In the genomic region with DNA sequence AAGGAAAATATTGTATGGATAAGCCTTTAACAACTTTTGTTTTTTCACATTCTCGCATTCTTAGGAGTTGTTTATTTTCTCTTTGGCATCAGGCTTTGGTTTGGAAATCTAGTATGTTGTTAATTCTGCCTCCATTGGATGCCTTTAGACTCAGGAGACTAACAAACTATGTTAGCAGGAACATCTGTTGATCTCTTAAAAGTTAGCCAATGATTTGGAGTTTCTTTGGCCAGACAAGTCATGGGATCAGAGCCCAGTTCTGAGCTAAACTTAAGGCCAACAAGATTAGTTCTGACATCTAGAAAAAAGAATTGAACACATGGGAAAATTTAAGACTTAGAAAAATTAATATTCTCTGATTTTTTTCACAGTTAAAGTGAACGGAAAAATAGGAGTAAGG, we compare ENCODE assay signal across 19 cellular contexts. TPM values are rescaled to one million over a fixed set of nuclear protein-coding genes. Genes with fewer than 3 reads are reported as not detected.
A peak's percentile ranks its signal among the peaks of the same experiment; 100 is the strongest.
DNase-seq lines count a peak whose midpoint lies in the region; ATAC-seq, FAIRE-seq and TF ChIP-seq lines count a peak whose summit lies in the region.
"Had no signal": no experiment of that assay in that cellular context is flagged by ENCODE, and none has a peak within 500 bp of the region (broad histone marks: within the 10 kb centered on the region; RNA-seq: fewer than 3 reads in every experiment).

No MANE protein-coding gene starts in this region.

- no peaks in the 10 kb centered on the region for H3K9me3 Mint-ChIP-seq in astrocyte (ENCODE audit: unreplicated experiment)
- H3K9me3 Mint-ChIP-seq in natural killer cell = no peaks in the 10 kb centered on the region

- intact Hi-C loops in sciatic nerve (cut with DNase I) (no loop called here), natural killer cell (cut with micrococcal nuclease) (no loop called here)

- CTCF ChIA-PET in GM10248 (lab: Yijun Ruan, JAX) = interaction anchor here (0.9 to 3.1 kb wide), 2 partner anchors 11 to 276 kb away, joined by 3 to 15 read pairs; no protein-coding TSS in a partner anchor

- H3K79me2 ChIP-seq in astrocyte (ENCODE audit: insufficient read depth, low read length) = no peaks in the 10 kb centered on the region

- H3K27me3 ChIP-seq in astrocyte (ENCODE audit: insufficient read depth, low read length) (no peaks in the 10 kb centered on the region), gastroesophageal sphincter (no peaks in the 10 kb centered on the region)
- H3K27me3 ChIP-seq: stomach, upper lobe of right lung had no signal

- no peak overlapping the region for H3K27ac Mint-ChIP-seq in astrocyte (ENCODE audit: unreplicated experiment)
- no peak overlapping the region for H3K27ac Mint-ChIP-seq in natural killer cell

- H3K4me2 ChIP-seq in astrocyte (ENCODE audit: low read length) = no peak overlapping the region

- H3K27ac ChIP-seq in astrocyte (ENCODE audit: low read depth, low read length) (no peak overlapping the region), gastroesophageal sphincter (no peak overlapping the region)
- H3K27ac ChIP-seq: stomach, upper lobe of right lung had no signal

- H2AFZ ChIP-seq in astrocyte (ENCODE audit: low read depth, low read length) = no peak overlapping the region

- no peak overlapping the region for H3K4me3 Mint-ChIP-seq in astrocyte (ENCODE audit: unreplicated experiment)
- no peak overlapping the region for H3K4me3 Mint-ChIP-seq in natural killer cell

- no peaks in the 10 kb centered on the region for H3K9me3 ChIP-seq in astrocyte (ENCODE audit: insufficient read depth, low read depth, low read length)
- H3K9me3 ChIP-seq in gastroesophageal sphincter = no peaks in the 10 kb centered on the region
- H3K9me3 ChIP-seq: stomach, upper lobe of right lung had no signal

- H3K36me3 ChIP-seq in astrocyte (ENCODE audit: insufficient read depth, low read length) (no peaks in the 10 kb centered on the region), gastroesophageal sphincter (no peaks in the 10 kb centered on the region)
- H3K36me3 ChIP-seq: stomach, upper lobe of right lung had no signal

- TF ChIP-seq CTCF in AG10803 (conservative IDR thresholded peaks at IDR 0.05; ENCODE audit: low read length) = no peak
- TF ChIP-seq CTCF in astrocyte (IDR thresholded peaks at IDR 0.05; ENCODE audit: insufficient read depth, low read depth, low read length) = no peak
- no peak for TF ChIP-seq CTCF in gastroesophageal sphincter (IDR thresholded peaks at IDR 0.05)
- no peak for TF ChIP-seq CTCF in GM10248 (IDR thresholded peaks at IDR 0.05; ENCODE audit: control extremely low read depth, extremely low read depth, low read depth, missing control alignments)
- TF ChIP-seq CTCF in natural killer cell (IDR thresholded peaks at IDR 0.05) = no peak

- no peak for TF ChIP-seq EP300 in gastroesophageal sphincter (IDR thresholded peaks at IDR 0.05)

- H3K9ac ChIP-seq in astrocyte (ENCODE audit: low read length) = no peak overlapping the region

- H3K36me3 Mint-ChIP-seq in astrocyte (ENCODE audit: low read depth, unreplicated experiment) (no peaks in the 10 kb centered on the region), natural killer cell (no peaks in the 10 kb centered on the region)

- H3K27me3 Mint-ChIP-seq in astrocyte (ENCODE audit: low read depth, unreplicated experiment) = no peaks in the 10 kb centered on the region
- H3K27me3 Mint-ChIP-seq in natural killer cell (ENCODE audit: low read depth in 2 of 2) = peaks cover 12 to 20% of the 10 kb centered on the region in 2 donors

- POLR2A ChIA-PET in GM10248 (lab: Yijun Ruan, JAX) = no interaction called here

- H3K4me3 ChIP-seq in AG10803 (ENCODE audit: low read length) (no peak overlapping the region), astrocyte (ENCODE audit: insufficient read depth, low read depth, low read length) (no peak overlapping the region), gastroesophageal sphincter (no peak overlapping the region)
- H3K4me3 ChIP-seq: stomach, upper lobe of right lung had no signal

- WGBS in gastroesophageal sphincter (ENCODE audit: low coverage in 1 of 2), 2 donors = 51 to 61% methylated on average over 2 of the region's 2 CpGs

- DNase-seq in AG10803 (ENCODE audit: low read depth) (peak; percentile 94), astrocyte (ENCODE audit: low read depth) (peak; percentile 18), sciatic nerve (ENCODE audit: low spot score) (no peak), GM10248 (ENCODE audit: extremely low spot score) (no peak), natural killer cell (no peak), urothelium cell line (ENCODE audit: low spot score) (no peak)
- DNase-seq: activated gamma-delta T cell treated with Interleukin-2 at 50 U/mL for 16 hours; amygdala; cerebellar nuclear complex; EL; islet precursor cell; MM.1S; NK-92 treated with Interleukin-12 subunit alpha and Interleukin-12 subunit beta, amount 100 ng/mL, for 24 hours; retina; stomach; upper lobe of right lung had no signal

- H3K4me1 ChIP-seq in astrocyte (ENCODE audit: insufficient read depth, low read length) = no peaks in the 10 kb centered on the region
- H3K4me1 ChIP-seq in gastroesophageal sphincter = no peaks in the 10 kb centered on the region
- H3K4me1 ChIP-seq: stomach, upper lobe of right lung had no signal

- H4K20me1 ChIP-seq in astrocyte (ENCODE audit: insufficient read depth, low read length) = no peaks in the 10 kb centered on the region

- FAIRE-seq in astrocyte (lab: Jason Lieb, UNC) (peak; percentile 39), urothelium cell line (lab: Jason Lieb, UNC) (no peak)
- FAIRE-seq: H54 had no signal

- ATAC-seq in gastroesophageal sphincter (peak; percentile 86), sciatic nerve (peak; percentile 95), natural killer cell (no peak), GM19351 (IDR thresholded peaks at IDR 0.05; ENCODE audit: unreplicated experiment) (no peak)
- ATAC-seq: upper lobe of right lung had no signal

- H3K4me1 Mint-ChIP-seq in astrocyte (ENCODE audit: low read depth, unreplicated experiment) (peaks cover 3% of the 10 kb centered on the region), natural killer cell (no peaks in the 10 kb centered on the region)

- TF ChIP-seq POLR2A in gastroesophageal sphincter (IDR thresholded peaks at IDR 0.05) = no peak

RNA-seq across cellular contexts. Expression of gene STRAP, which starts 35.3 kb away (rescaled TPM):
- total RNA-seq in astrocyte (227 and 241 TPM in 2 replicates), gastroesophageal sphincter (10 to 100 TPM; 63.0 to 97.7 (median 69.2) TPM), sciatic nerve (69.6 TPM), natural killer cell (100 to 1,000 TPM in 1 of 3 donors, 10 to 100 TPM in 2; 90.7 to 117 (median 91.0) TPM)

RNA-seq across cellular contexts. Expression of gene EPS8, which starts 57.7 kb away (rescaled TPM):
- total RNA-seq in astrocyte (31.8 and 39.0 TPM in 2 replicates), gastroesophageal sphincter (10 to 100 TPM; 39.0 to 85.2 (median 57.7) TPM), sciatic nerve (117 TPM), natural killer cell (1 to 10 TPM; 1.5 to 2.6 (median 1.5) TPM)

Comparison
In these comparisons a context has a peak if more than half of its experiments do, and no peak if none do; other contexts are left out.
1. DNase-seq: peak in AG10803 (single experiment) and astrocyte (single experiment); none in sciatic nerve (single experiment), GM10248 (single experiment), natural killer cell (single experiment) and urothelium cell line (single experiment).
2. ATAC-seq: peak in gastroesophageal sphincter (single experiment) and sciatic nerve (single experiment); none in natural killer cell (0 of 3) and GM19351 (single experiment).